ENCODE assay signal across 1 cellular context in genomic region chrX:46758956-46759644, GRCh38.
A peak's percentile ranks its signal among the peaks of the same experiment; 100 is the strongest.
TF ChIP-seq lines count a peak whose summit lies in the region.

Gene SLC9A7 (minus strand): TSS chrX:46759118. CDS start chrX:46759029, 89 bp downstream.

TF ChIP-seq in HepG2, 621 proteins besides CTCF, POLR2A, EP300 and RAD21 (continued from another document and continues in another):
- TF ChIP-seq ZNF609 (CRISPR knock-in tag; IDR thresholded peaks at IDR 0.05; ENCODE audit: borderline replicate concordance) (no peak), ZBTB39 (CRISPR knock-in tag; IDR thresholded peaks at IDR 0.05) (no peak), ZFP90 (CRISPR knock-in tag; IDR thresholded peaks at IDR 0.05; ENCODE audit: borderline replicate concordance) (no peak), KDM5B (CRISPR knock-in tag; IDR thresholded peaks at IDR 0.05; ENCODE audit: borderline replicate concordance) (no peak), ZNF335 (CRISPR knock-in tag; IDR thresholded peaks at IDR 0.05) (no peak), IRX3 (CRISPR knock-in tag; IDR thresholded peaks at IDR 0.05; ENCODE audit: borderline replicate concordance, low read depth) (no peak), KAT2B (IDR thresholded peaks at IDR 0.05; ENCODE audit: borderline replicate concordance, low read depth, low read length) (no peak), MAF1 (CRISPR knock-in tag; IDR thresholded peaks at IDR 0.05; ENCODE audit: borderline replicate concordance) (no peak), ZNF547 (CRISPR knock-in tag; IDR thresholded peaks at IDR 0.05) (no peak), ZMAT3 (CRISPR knock-in tag; conservative IDR thresholded peaks at IDR 0.05) (no peak), KDM1A (CRISPR knock-in tag; IDR thresholded peaks at IDR 0.05) (no peak), HOXA7 (CRISPR knock-in tag; IDR thresholded peaks at IDR 0.05) (no peak), MATR3 (CRISPR knock-in tag; IDR thresholded peaks at IDR 0.05) (no peak), DR1 (CRISPR knock-in tag; IDR thresholded peaks at IDR 0.05) (no peak), ZKSCAN1 (IDR thresholded peaks at IDR 0.05; ENCODE audit: low read length) (no peak), ZBTB7B (CRISPR knock-in tag; IDR thresholded peaks at IDR 0.05) (no peak), MEIS2 (CRISPR knock-in tag; IDR thresholded peaks at IDR 0.05) (no peak), ZNF550 (CRISPR knock-in tag; IDR thresholded peaks at IDR 0.05; ENCODE audit: borderline replicate concordance) (0 out of 2 replicates have a peak, but pooled peaks have one; percentile 43), ZC3H13 (CRISPR knock-in tag; IDR thresholded peaks at IDR 0.05) (no peak), RFXANK (CRISPR knock-in tag; IDR thresholded peaks at IDR 0.05) (no peak), POLR2AphosphoS5 (IDR thresholded peaks at IDR 0.05; ENCODE audit: low read depth, low read length) (no peak), PAX8 (CRISPR knock-in tag; IDR thresholded peaks at IDR 0.05; ENCODE audit: borderline replicate concordance) (no peak), FOXK2 (IDR thresholded peaks at IDR 0.05) (no peak), ZNF543 (CRISPR knock-in tag; IDR thresholded peaks at IDR 0.05) (no peak), IKZF5 (CRISPR knock-in tag; IDR thresholded peaks at IDR 0.05) (peak; percentile 45; the same call in 1 of the 2 replicates), SMAD9 (CRISPR knock-in tag; IDR thresholded peaks at IDR 0.05) (no peak), SALL2 (CRISPR knock-in tag; IDR thresholded peaks at IDR 0.05) (no peak), ZNF33B (CRISPR knock-in tag; IDR thresholded peaks at IDR 0.05) (no peak), RXRB (CRISPR knock-in tag; IDR thresholded peaks at IDR 0.05; ENCODE audit: borderline replicate concordance) (no peak), MZF1 (CRISPR knock-in tag; IDR thresholded peaks at IDR 0.05; ENCODE audit: borderline replicate concordance) (no peak), ZNF432 (CRISPR knock-in tag; IDR thresholded peaks at IDR 0.05; ENCODE audit: borderline replicate concordance) (no peak), AFF4 (CRISPR knock-in tag; IDR thresholded peaks at IDR 0.05) (no peak), ZNF232 (CRISPR knock-in tag; IDR thresholded peaks at IDR 0.05; ENCODE audit: borderline replicate concordance) (no peak), CBX2 (IDR thresholded peaks at IDR 0.05; ENCODE audit: low read depth, low read length) (no peak), CBX2 (CRISPR knock-in tag; IDR thresholded peaks at IDR 0.05; ENCODE audit: low read depth) (no peak), SP1 (IDR thresholded peaks at IDR 0.05) (no peak), SP1 (CRISPR knock-in tag; IDR thresholded peaks at IDR 0.05) (no peak), IRF1 (CRISPR knock-in tag; IDR thresholded peaks at IDR 0.05; ENCODE audit: low read depth) (no peak), ZNF768 (CRISPR knock-in tag; IDR thresholded peaks at IDR 0.05) (no peak), U2AF1 (optimal IDR thresholded peaks at IDR 0.05; ENCODE audit: low read depth, low read length) (no peak), SMC3 (IDR thresholded peaks at IDR 0.05; ENCODE audit: low read length) (peak; percentile 51; the same call in 1 of the 2 replicates), ZNF740 (CRISPR knock-in tag; IDR thresholded peaks at IDR 0.05) (no peak), ZNF776 (CRISPR knock-in tag; IDR thresholded peaks at IDR 0.05) (no peak), KAT8 (CRISPR knock-in tag; IDR thresholded peaks at IDR 0.05) (no peak), ZNF510 (CRISPR knock-in tag; IDR thresholded peaks at IDR 0.05; ENCODE audit: low read depth) (no peak), ZNF781 (CRISPR knock-in tag; IDR thresholded peaks at IDR 0.05; ENCODE audit: borderline replicate concordance, not compliant biosample characterization) (no peak)
- TF ChIP-seq, protein P1, sequence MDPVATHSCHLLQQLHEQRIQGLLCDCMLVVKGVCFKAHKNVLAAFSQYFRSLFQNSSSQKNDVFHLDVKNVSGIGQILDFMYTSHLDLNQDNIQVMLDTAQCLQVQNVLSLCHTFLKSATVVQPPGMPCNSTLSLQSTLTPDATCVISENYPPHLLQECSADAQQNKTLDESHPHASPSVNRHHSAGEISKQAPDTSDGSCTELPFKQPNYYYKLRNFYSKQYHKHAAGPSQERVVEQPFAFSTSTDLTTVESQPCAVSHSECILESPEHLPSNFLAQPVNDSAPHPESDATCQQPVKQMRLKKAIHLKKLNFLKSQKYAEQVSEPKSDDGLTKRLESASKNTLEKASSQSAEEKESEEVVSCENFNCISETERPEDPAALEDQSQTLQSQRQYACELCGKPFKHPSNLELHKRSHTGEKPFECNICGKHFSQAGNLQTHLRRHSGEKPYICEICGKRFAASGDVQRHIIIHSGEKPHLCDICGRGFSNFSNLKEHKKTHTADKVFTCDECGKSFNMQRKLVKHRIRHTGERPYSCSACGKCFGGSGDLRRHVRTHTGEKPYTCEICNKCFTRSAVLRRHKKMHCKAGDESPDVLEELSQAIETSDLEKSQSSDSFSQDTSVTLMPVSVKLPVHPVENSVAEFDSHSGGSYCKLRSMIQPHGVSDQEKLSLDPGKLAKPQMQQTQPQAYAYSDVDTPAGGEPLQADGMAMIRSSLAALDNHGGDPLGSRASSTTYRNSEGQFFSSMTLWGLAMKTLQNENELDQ (CRISPR knock-in tag; IDR thresholded peaks at IDR 0.05; ENCODE audit: borderline replicate concordance), result no peak
- TF ChIP-seq, protein P2, sequence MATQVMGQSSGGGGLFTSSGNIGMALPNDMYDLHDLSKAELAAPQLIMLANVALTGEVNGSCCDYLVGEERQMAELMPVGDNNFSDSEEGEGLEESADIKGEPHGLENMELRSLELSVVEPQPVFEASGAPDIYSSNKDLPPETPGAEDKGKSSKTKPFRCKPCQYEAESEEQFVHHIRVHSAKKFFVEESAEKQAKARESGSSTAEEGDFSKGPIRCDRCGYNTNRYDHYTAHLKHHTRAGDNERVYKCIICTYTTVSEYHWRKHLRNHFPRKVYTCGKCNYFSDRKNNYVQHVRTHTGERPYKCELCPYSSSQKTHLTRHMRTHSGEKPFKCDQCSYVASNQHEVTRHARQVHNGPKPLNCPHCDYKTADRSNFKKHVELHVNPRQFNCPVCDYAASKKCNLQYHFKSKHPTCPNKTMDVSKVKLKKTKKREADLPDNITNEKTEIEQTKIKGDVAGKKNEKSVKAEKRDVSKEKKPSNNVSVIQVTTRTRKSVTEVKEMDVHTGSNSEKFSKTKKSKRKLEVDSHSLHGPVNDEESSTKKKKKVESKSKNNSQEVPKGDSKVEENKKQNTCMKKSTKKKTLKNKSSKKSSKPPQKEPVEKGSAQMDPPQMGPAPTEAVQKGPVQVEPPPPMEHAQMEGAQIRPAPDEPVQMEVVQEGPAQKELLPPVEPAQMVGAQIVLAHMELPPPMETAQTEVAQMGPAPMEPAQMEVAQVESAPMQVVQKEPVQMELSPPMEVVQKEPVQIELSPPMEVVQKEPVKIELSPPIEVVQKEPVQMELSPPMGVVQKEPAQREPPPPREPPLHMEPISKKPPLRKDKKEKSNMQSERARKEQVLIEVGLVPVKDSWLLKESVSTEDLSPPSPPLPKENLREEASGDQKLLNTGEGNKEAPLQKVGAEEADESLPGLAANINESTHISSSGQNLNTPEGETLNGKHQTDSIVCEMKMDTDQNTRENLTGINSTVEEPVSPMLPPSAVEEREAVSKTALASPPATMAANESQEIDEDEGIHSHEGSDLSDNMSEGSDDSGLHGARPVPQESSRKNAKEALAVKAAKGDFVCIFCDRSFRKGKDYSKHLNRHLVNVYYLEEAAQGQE (IDR thresholded peaks at IDR 0.05; ENCODE audit: borderline replicate concordance in 1 of 2, low read depth in 1 of 2, low read length in 2 of 2), result no peak
- TF ChIP-seq, protein P3, sequence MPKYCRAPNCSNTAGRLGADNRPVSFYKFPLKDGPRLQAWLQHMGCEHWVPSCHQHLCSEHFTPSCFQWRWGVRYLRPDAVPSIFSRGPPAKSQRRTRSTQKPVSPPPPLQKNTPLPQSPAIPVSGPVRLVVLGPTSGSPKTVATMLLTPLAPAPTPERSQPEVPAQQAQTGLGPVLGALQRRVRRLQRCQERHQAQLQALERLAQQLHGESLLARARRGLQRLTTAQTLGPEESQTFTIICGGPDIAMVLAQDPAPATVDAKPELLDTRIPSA (CRISPR knock-in tag; IDR thresholded peaks at IDR 0.05; ENCODE audit: borderline replicate concordance), result no peak
